ENCODE assay signal across 14 cellular contexts in genomic region chr3:79506751-79507150, GRCh38.
"Had no signal": no experiment of that assay in that cellular context is flagged by ENCODE, and none has a peak within 500 bp of the region (broad histone marks: within the 10 kb centered on the region; RNA-seq: fewer than 3 reads in every experiment).

No MANE protein-coding gene starts in this region.

- ATAC-seq: esophagus mucosa; heart left ventricle; left lung; lower lobe of right lung; natural killer cell; right cardiac atrium; stimulated activated effector memory CD8-positive, alpha-beta T cell treated with anti-CD3 and anti-CD28 coated beads, Interleukin-12 subunit alpha, Interleukin-12 subunit beta, amount 100 ng/mL, for 72 hours had no signal

- H3K9me3 ChIP-seq: lower lobe of right lung, tibial artery, upper lobe of left lung, uterus had no signal

- DNase-seq: effector memory CD4-positive, alpha-beta T cell; heart left ventricle; islet precursor cell; left lung; lower lobe of right lung; natural killer cell; right cardiac atrium; stimulated activated CD4-positive, alpha-beta T cell treated with anti-CD3 and anti-CD28 coated beads, Interleukin-4, amount 100 ng/mL, for 1 hour; stimulated activated CD8-positive, alpha-beta memory T cell treated with anti-CD3 and anti-CD28 coated beads, Interleukin-4, amount 100 ng/mL, for 48 hours; tibial artery; upper lobe of left lung; uterus had no signal

- H3K4me3 ChIP-seq: heart left ventricle, left lung, lower lobe of right lung, tibial artery, upper lobe of left lung, uterus had no signal

- H3K4me1 ChIP-seq: heart left ventricle, left lung, lower lobe of right lung, tibial artery, upper lobe of left lung, uterus had no signal

- H3K27me3 ChIP-seq: heart left ventricle, left lung, tibial artery, upper lobe of left lung, uterus had no signal

- H3K36me3 ChIP-seq: heart left ventricle, left lung, lower lobe of right lung, tibial artery, upper lobe of left lung, uterus had no signal

- H3K27ac ChIP-seq: heart left ventricle, left lung, lower lobe of right lung, tibial artery, upper lobe of left lung, uterus had no signal
